10 cellular contexts compared by ENCODE assay signal in the genomic region with DNA sequence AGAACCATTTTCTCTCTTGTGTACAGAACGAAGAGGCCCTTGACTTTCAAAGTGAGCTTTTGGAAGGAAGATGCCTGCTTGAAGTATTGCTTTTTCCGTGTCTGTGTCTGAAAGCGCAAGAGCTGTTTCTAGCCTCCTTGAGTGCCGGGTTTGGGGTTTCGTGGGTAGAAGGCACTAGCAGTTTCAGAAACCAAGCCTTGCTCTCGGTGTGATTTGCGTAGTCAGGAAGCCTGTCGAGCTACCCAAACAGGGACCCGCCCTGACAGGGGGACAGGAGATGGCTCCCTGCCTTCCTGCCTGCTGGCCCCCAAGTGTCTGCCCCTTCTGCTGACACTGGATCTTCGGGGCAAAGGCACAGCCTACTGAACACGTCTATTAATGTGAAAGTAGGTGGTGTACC.
DNase-seq lines count a peak whose midpoint lies in the region; ATAC-seq and TF ChIP-seq lines count a peak whose summit lies in the region.
"Had no signal": no experiment of that assay in that cellular context is flagged by ENCODE, and none has a peak within 500 bp of the region (broad histone marks: within the 10 kb centered on the region; RNA-seq: fewer than 3 reads in every experiment).

No MANE protein-coding gene starts in this region.

- peak overlapping the region; percentile 83 for H3K27ac Mint-ChIP-seq in activated T-helper 17 cell treated with anti-CD3 and anti-CD28 coated beads, Interleukin-2, amount 50 U/mL, for 72 hours

- POLR2A ChIA-PET in PC-3 (lab: Charles Lee; ENCODE audit: unreplicated experiment): no interaction called here

- no TSS peak for BruUV-seq in PC-3 (replicated peaks; lab: Mats Ljungman, UMichigan)

- H3K27ac ChIP-seq in Peyer's patch (peak overlapping the region in 3 of 4 donors; percentile 36 to 67 (median 38)), ovary (no peak overlapping the region), PC-3 (ENCODE audit: low read length) (no peak overlapping the region)
- H3K27ac ChIP-seq: left lung had no signal

- H3K4me3 ChIP-seq in Peyer's patch (no peak overlapping the region), ovary (no peak overlapping the region), PC-3 (ENCODE audit: low read length) (no peak overlapping the region)
- H3K4me3 ChIP-seq: left lung had no signal

- peaks cover 4% of the 10 kb centered on the region for H3K9me3 Mint-ChIP-seq in activated T-helper 17 cell treated with anti-CD3 and anti-CD28 coated beads, Interleukin-2, amount 50 U/mL, for 72 hours

- no peaks in the 10 kb centered on the region for H4K20me1 ChIP-seq in PC-3 (ENCODE audit: low read length)

- TF ChIP-seq EP300 in ovary (IDR thresholded peaks at IDR 0.05): no peak

- intact Hi-C loops in ovary (cut with DNase I) (no loop called here), PC-3 (cut with micrococcal nuclease) (no loop called here)

- H3K27me3 ChIP-seq in Peyer's patch (no peaks in the 10 kb centered on the region), ovary (no peaks in the 10 kb centered on the region), PC-3 (ENCODE audit: low read length) (no peaks in the 10 kb centered on the region)
- H3K27me3 ChIP-seq: left lung had no signal

- DNase-seq in Peyer's patch: peak in 2 of 3 donors; percentile 48 to 80
- peak; percentile 54 for DNase-seq in stimulated activated CD4-positive, alpha-beta T cell treated with anti-CD3 and anti-CD28 coated beads, Interleukin-4, amount 100 ng/mL, for 1 hour
- no peak for DNase-seq in ovary
- DNase-seq in PC-3: no peak
- DNase-seq: GOT3 had no signal

- CTCF ChIA-PET in PC-3 (lab: Charles Lee): no interaction called here

- ATAC-seq in GM18909 (IDR thresholded peaks at IDR 0.05; ENCODE audit: poor library complexity, unreplicated experiment): peak; percentile 68
- ATAC-seq in activated T-helper 17 cell treated with anti-CD3 and anti-CD28 coated beads, Interleukin-2, amount 50 U/mL, for 72 hours (replicated peaks): peak; percentile 76
- no peak for ATAC-seq in PC-3
- ATAC-seq in HG03139 (IDR thresholded peaks at IDR 0.05; ENCODE audit: unreplicated experiment): no peak
- ATAC-seq in GM19397 (IDR thresholded peaks at IDR 0.05; ENCODE audit: unreplicated experiment): no peak
- ATAC-seq: left lung had no signal

- H3K4me2 ChIP-seq in PC-3 (ENCODE audit: low read length): no peak overlapping the region

- H3K4me1 Mint-ChIP-seq in activated T-helper 17 cell treated with anti-CD3 and anti-CD28 coated beads, Interleukin-2, amount 50 U/mL, for 72 hours: peaks cover 62% of the 10 kb centered on the region

- no peaks in the 10 kb centered on the region for H3K27me3 Mint-ChIP-seq in activated T-helper 17 cell treated with anti-CD3 and anti-CD28 coated beads, Interleukin-2, amount 50 U/mL, for 72 hours

- no peaks in the 10 kb centered on the region for H3K4me1 ChIP-seq in Peyer's patch
- peaks cover 6% of the 10 kb centered on the region for H3K4me1 ChIP-seq in ovary (ENCODE audit: insufficient read depth)
- H3K4me1 ChIP-seq in PC-3 (ENCODE audit: insufficient read depth, low read length): no peaks in the 10 kb centered on the region
- H3K4me1 ChIP-seq: left lung had no signal

- no peaks in the 10 kb centered on the region for H3K36me3 Mint-ChIP-seq in activated T-helper 17 cell treated with anti-CD3 and anti-CD28 coated beads, Interleukin-2, amount 50 U/mL, for 72 hours (ENCODE audit: low read depth)

- no peak overlapping the region for H3K9ac ChIP-seq in PC-3 (ENCODE audit: low read length)

- H3K36me3 ChIP-seq in Peyer's patch (no peaks in the 10 kb centered on the region), ovary (no peaks in the 10 kb centered on the region), PC-3 (ENCODE audit: low read depth, low read length) (no peaks in the 10 kb centered on the region)
- H3K36me3 ChIP-seq: left lung had no signal

- no peaks in the 10 kb centered on the region for H3F3A ChIP-seq in PC-3 (ENCODE audit: low read length, unreplicated experiment)

- H3K79me2 ChIP-seq in PC-3 (ENCODE audit: low read length): no peaks in the 10 kb centered on the region

- H3K9me3 ChIP-seq in Peyer's patch: no peaks in the 10 kb centered on the region
- H3K9me3 ChIP-seq in ovary: no peaks in the 10 kb centered on the region
- H3K9me3 ChIP-seq in PC-3 (ENCODE audit: low read length): no peaks in the 10 kb centered on the region
- H3K9me3 ChIP-seq: left lung had no signal

- WGBS in ovary, 3 donors: 90 to 94% (median 93%) methylated on average over 11 of the region's 11 CpGs

- H2AFZ ChIP-seq in PC-3 (ENCODE audit: low read length): no peak overlapping the region

- TF ChIP-seq POLR2A in Peyer's patch (IDR thresholded peaks at IDR 0.05) (no peak), ovary (IDR thresholded peaks at IDR 0.05) (no peak)

- TF ChIP-seq CTCF in Peyer's patch (IDR thresholded peaks at IDR 0.05): no peak
- TF ChIP-seq CTCF in ovary (IDR thresholded peaks at IDR 0.05): no peak
- no peak for TF ChIP-seq CTCF in PC-3 (conservative IDR thresholded peaks at IDR 0.05; ENCODE audit: low read depth, low read length)

- peak overlapping the region; percentile 74 for H3K4me3 Mint-ChIP-seq in activated T-helper 17 cell treated with anti-CD3 and anti-CD28 coated beads, Interleukin-2, amount 50 U/mL, for 72 hours

- no peaks in the 10 kb centered on the region for H3K9me2 ChIP-seq in PC-3 (replicated peaks; ENCODE audit: low read length)

Comparison
In these comparisons a context has a peak if more than half of its experiments do, and no peak if none do; other contexts are left out.
1. ATAC-seq: peak in GM18909 (single experiment) and activated T-helper 17 cell treated with anti-CD3 and anti-CD28 coated beads, Interleukin-2, amount 50 U/mL, for 72 hours (single experiment); none in PC-3 (single experiment), HG03139 (single experiment) and GM19397 (single experiment).
2. DNase-seq: peak in Peyer's patch (2 of 3) and stimulated activated CD4-positive, alpha-beta T cell treated with anti-CD3 and anti-CD28 coated beads, Interleukin-4, amount 100 ng/mL, for 1 hour (single experiment); none in ovary (0 of 5) and PC-3 (single experiment).
3. H3K27ac ChIP-seq: peak in Peyer's patch (3 of 4); none in ovary (0 of 2) and PC-3 (single experiment).